ENCODE assay signal across 8 cellular contexts in genomic region chr1:201170533-201171062, GRCh38. TPM values are rescaled to one million over a fixed set of nuclear protein-coding genes. Genes with fewer than 3 reads are reported as not detected.
DNase-seq lines count a peak whose midpoint lies in the region; ATAC-seq and TF ChIP-seq lines count a peak whose summit lies in the region.

No MANE protein-coding gene starts in this region.

- 4% methylated on average over 26 of the region's 26 CpGs for WGBS in right cardiac atrium

- no peaks in the 10 kb centered on the region for H3K9me3 ChIP-seq in right cardiac atrium (ENCODE audit: control insufficient read depth, low read length)
- no peaks in the 10 kb centered on the region for H3K9me3 ChIP-seq in vagina

- DNase-seq in NCI-H146 (lab: John Stamatoyannopoulos, UW) = peak; percentile 99
- peak; percentile 23 to 60 (median 55) for DNase-seq in T-helper 2 cell
- DNase-seq in right cardiac atrium = peak; percentile 96 to 98 (median 97)
- peak; percentile 27 for DNase-seq in pulmonary artery endothelial cell (ENCODE audit: low read depth, low spot score)
- peak in 1 of 2 donors; percentile 93 for DNase-seq in vagina (ENCODE audit: extremely low spot score in 2 of 2)

- H3K36me3 ChIP-seq in vagina = no peaks in the 10 kb centered on the region

- TF ChIP-seq POLR2A in GM15510 (IDR thresholded peaks at IDR 0.05; ENCODE audit: borderline replicate concordance, extremely low read depth, insufficient read length) (peak; percentile 58), vagina (IDR thresholded peaks at IDR 0.05) (peak in 1 of 2 donors; percentile 52)

- peak; percentile 89 for ATAC-seq in HG02840 (IDR thresholded peaks at IDR 0.05; ENCODE audit: low FRiP score, unreplicated experiment)
- ATAC-seq in right cardiac atrium = peak; percentile 99

- peak overlapping the region; percentile 81 for H3K27ac ChIP-seq in angular gyrus (ENCODE audit: low read depth, low read length)
- H3K27ac ChIP-seq in right cardiac atrium (ENCODE audit: low read length) = peak overlapping the region; percentile 68
- peak overlapping the region; percentile 79 for H3K27ac ChIP-seq in vagina

- no peaks in the 10 kb centered on the region for H3K27me3 ChIP-seq in right cardiac atrium (ENCODE audit: control insufficient read depth, insufficient read depth)
- H3K27me3 ChIP-seq in vagina = no peaks in the 10 kb centered on the region

- intact Hi-C loops in right cardiac atrium (cut with DNase I) (no loop called here), vagina (cut with DNase I) (no loop called here)

- H3K4me1 ChIP-seq in right cardiac atrium (ENCODE audit: control insufficient read depth, insufficient read depth, low read length) (peaks cover 3% of the 10 kb centered on the region), vagina (peaks cover 14% of the 10 kb centered on the region)

- peak overlapping the region; percentile 66 for H3K4me3 ChIP-seq in right cardiac atrium (ENCODE audit: low read length)
- peak overlapping the region; percentile 58 to 66 for H3K4me3 ChIP-seq in vagina

- no peak for TF ChIP-seq CTCF in vagina (IDR thresholded peaks at IDR 0.05)

RNA-seq across cellular contexts. Expression of gene TMEM9, which starts 16.3 kb away (rescaled TPM):
- total RNA-seq in right cardiac atrium = 10 to 100 TPM; 45.3 to 54.6 (median 46.6) TPM
- 44.4 TPM for polyA plus RNA-seq in right cardiac atrium
- 52.8 and 58.5 TPM in 2 replicates for total RNA-seq in pulmonary artery endothelial cell
- 58.7 TPM for total RNA-seq in vagina

RNA-seq across cellular contexts. Expression of gene IGFN1, which starts 20.0 kb away (rescaled TPM):
- total RNA-seq in right cardiac atrium (1 to 10 TPM in 1 of 4 donors, under 1 TPM in 3; 0.14 to 1.6 (median 0.48) TPM), pulmonary artery endothelial cell (not detected in 2 replicates), vagina (not detected)
- polyA plus RNA-seq in right cardiac atrium = 0.54 TPM

RNA-seq across cellular contexts. Expression of gene ASCL5, which starts 43.6 kb away (rescaled TPM):
- total RNA-seq in right cardiac atrium = not detected
- not detected for polyA plus RNA-seq in right cardiac atrium
- total RNA-seq in pulmonary artery endothelial cell = not detected in 2 replicates
- not detected for total RNA-seq in vagina

RNA-seq across cellular contexts. Expression of gene CACNA1S, which starts 58.4 kb away (rescaled TPM):
- total RNA-seq in right cardiac atrium = under 1 TPM in 2 of 4 donors, not detected in 2; 0.06 to 0.09 TPM
- polyA plus RNA-seq in right cardiac atrium = not detected
- total RNA-seq in pulmonary artery endothelial cell = not detected in 2 replicates
- total RNA-seq in vagina = not detected
